In the genomic region with DNA sequence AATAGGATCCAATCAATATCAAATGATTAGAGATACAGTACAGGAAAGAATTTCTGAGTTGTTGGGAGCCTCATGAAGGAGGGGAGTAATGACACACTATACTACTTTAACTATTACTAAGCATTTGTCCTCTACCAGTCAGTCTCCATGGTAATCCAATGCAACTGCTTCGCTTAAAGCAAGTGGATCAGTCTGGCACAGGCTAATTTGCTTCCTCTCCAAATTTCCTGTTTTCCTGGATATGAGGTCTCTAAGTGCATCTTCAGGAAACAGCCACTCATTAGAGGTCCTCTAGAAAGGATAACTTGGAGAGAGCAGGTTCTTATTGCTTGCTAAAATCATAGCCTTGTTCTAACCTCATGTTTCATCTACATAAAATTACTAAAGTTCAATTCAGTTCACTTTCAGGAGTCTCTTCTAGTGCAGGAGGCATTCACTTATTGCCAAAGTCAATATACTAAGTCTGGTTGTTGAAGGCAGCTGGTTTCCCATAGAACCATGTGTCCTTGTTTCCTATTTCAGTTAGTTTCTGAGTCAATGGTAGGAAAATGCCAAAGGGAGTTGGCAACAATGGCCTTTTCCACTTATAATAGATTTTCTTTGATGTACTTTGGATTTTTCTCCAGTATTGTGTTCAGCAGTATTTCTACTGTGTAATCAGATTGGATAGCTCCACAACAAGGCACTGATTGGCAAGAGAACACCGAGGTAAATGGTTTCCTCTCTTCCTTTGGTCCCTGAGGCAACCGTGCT, we compare ENCODE assay signal across 13 cellular contexts. TPM values are rescaled to one million over a fixed set of nuclear protein-coding genes. Genes with fewer than 3 reads are reported as not detected.
DNase-seq lines count a peak whose midpoint lies in the region; ATAC-seq and TF ChIP-seq lines count a peak whose summit lies in the region.
"Had no signal": no experiment of that assay in that cellular context is flagged by ENCODE, and none has a peak within 500 bp of the region (broad histone marks: within the 10 kb centered on the region; RNA-seq: fewer than 3 reads in every experiment).

No MANE protein-coding gene starts in this region.

- H3K27me3 ChIP-seq in psoas muscle (ENCODE audit: insufficient read depth in 3 of 3, low read length in 2 of 3): no peaks in the 10 kb centered on the region
- H3K27me3 ChIP-seq: BLaER1 had no signal

- no peaks in the 10 kb centered on the region for H3K4me1 ChIP-seq in psoas muscle
- H3K4me1 ChIP-seq: BLaER1 had no signal

- intact Hi-C loops in psoas muscle (cut with DNase I): no loop called here
- intact Hi-C loops in activated T-helper 2 cell treated with anti-CD3 and anti-CD28 coated beads, Interferon-gamma antibody, Interleukin-2, Interleukin-4, amounts not matched to agents 10 μg/mL and 5 μg/mL and 100 μg/mL, durations not matched to agents 14 hours and 24 hours and 36 hours (cut with micrococcal nuclease): no loop called here

- no peaks in the 10 kb centered on the region for H3K36me3 Mint-ChIP-seq in activated T-helper 2 cell treated with anti-CD3 and anti-CD28 coated beads, Interferon-gamma antibody, Interleukin-2, Interleukin-4, amounts not matched to agents 10 μg/mL and 5 μg/mL and 100 μg/mL, durations not matched to agents 14 hours and 24 hours and 36 hours (ENCODE audit: low read depth)
- peaks cover 16% of the 10 kb centered on the region for H3K36me3 Mint-ChIP-seq in natural killer cell treated with Interleukin-12 subunit alpha and Interleukin-12 subunit beta and Interleukin-15 and Interleukin-18, amount 100 ng/mL, for 72 hours

- H3K9me3 ChIP-seq in psoas muscle: peaks cover 7% of the 10 kb centered on the region

- no peak for TF ChIP-seq CTCF in psoas muscle (IDR thresholded peaks at IDR 0.05)

- DNase-seq in NCI-H1092 treated with DMSO at 0.1 percent for 48 hours (lab: John Stamatoyannopoulos, UW): peak; percentile 87
- peak; percentile 35 for DNase-seq in astrocyte of the hippocampus (ENCODE audit: low read depth, low spot score)
- DNase-seq in foreskin melanocyte: peak; percentile 30
- DNase-seq in psoas muscle: no peak
- no peak for DNase-seq in activated T-helper 2 cell treated with anti-CD3 and anti-CD28 coated beads, Interferon-gamma antibody, Interleukin-2, Interleukin-4, amounts not matched to agents 10 μg/mL and 5 μg/mL and 100 μg/mL, durations not matched to agents 14 hours and 24 hours and 36 hours (ENCODE audit: low spot score)
- no peak for DNase-seq in natural killer cell treated with Interleukin-12 subunit alpha and Interleukin-12 subunit beta and Interleukin-15 and Interleukin-18, amount 100 ng/mL, for 72 hours (ENCODE audit: low spot score)
- DNase-seq in CD1c-positive myeloid dendritic cell (ENCODE audit: extremely low spot score): no peak
- no peak for DNase-seq in SKM-1 treated with dmso at 0.1 percent for 144 hours (lab: John Stamatoyannopoulos, UW; ENCODE audit: unreplicated experiment)
- DNase-seq: activated CD4-positive, alpha-beta T cell treated with anti-CD3 and anti-CD28 coated beads, Interleukin-2, amount 50 U/mL, for 1 hour; GDM1; NCI-H82; SW 1271 had no signal

- H3K4me3 ChIP-seq in psoas muscle: no peak overlapping the region
- H3K4me3 ChIP-seq: BLaER1 had no signal

- ATAC-seq in psoas muscle: no peak
- ATAC-seq in natural killer cell treated with Interleukin-12 subunit alpha and Interleukin-12 subunit beta and Interleukin-15 and Interleukin-18, amount 100 ng/mL, for 72 hours: no peak

- no peaks in the 10 kb centered on the region for H3K4me1 Mint-ChIP-seq in activated T-helper 2 cell treated with anti-CD3 and anti-CD28 coated beads, Interferon-gamma antibody, Interleukin-2, Interleukin-4, amounts not matched to agents 10 μg/mL and 5 μg/mL and 100 μg/mL, durations not matched to agents 14 hours and 24 hours and 36 hours (ENCODE audit: low read depth)
- peaks cover 0 to 2% of the 10 kb centered on the region in 2 donors for H3K4me1 Mint-ChIP-seq in natural killer cell treated with Interleukin-12 subunit alpha and Interleukin-12 subunit beta and Interleukin-15 and Interleukin-18, amount 100 ng/mL, for 72 hours (ENCODE audit: low read depth in 2 of 2)

- no peak overlapping the region for H3K27ac Mint-ChIP-seq in activated T-helper 2 cell treated with anti-CD3 and anti-CD28 coated beads, Interferon-gamma antibody, Interleukin-2, Interleukin-4, amounts not matched to agents 10 μg/mL and 5 μg/mL and 100 μg/mL, durations not matched to agents 14 hours and 24 hours and 36 hours
- no peak overlapping the region for H3K27ac Mint-ChIP-seq in natural killer cell treated with Interleukin-12 subunit alpha and Interleukin-12 subunit beta and Interleukin-15 and Interleukin-18, amount 100 ng/mL, for 72 hours

- no peaks in the 10 kb centered on the region for H3K27me3 Mint-ChIP-seq in activated T-helper 2 cell treated with anti-CD3 and anti-CD28 coated beads, Interferon-gamma antibody, Interleukin-2, Interleukin-4, amounts not matched to agents 10 μg/mL and 5 μg/mL and 100 μg/mL, durations not matched to agents 14 hours and 24 hours and 36 hours (ENCODE audit: low read depth)
- H3K27me3 Mint-ChIP-seq in natural killer cell treated with Interleukin-12 subunit alpha and Interleukin-12 subunit beta and Interleukin-15 and Interleukin-18, amount 100 ng/mL, for 72 hours: peaks cover 3 to 7% of the 10 kb centered on the region in 2 donors

- no peaks in the 10 kb centered on the region for H3K36me3 ChIP-seq in psoas muscle (ENCODE audit: insufficient read depth in 1 of 2, low read depth in 1 of 2)
- H3K36me3 ChIP-seq: BLaER1 had no signal

- WGBS in psoas muscle, 3 donors: 22 to 31% (median 22%) methylated on average over 3 of the region's 3 CpGs

- H3K9me3 Mint-ChIP-seq in activated T-helper 2 cell treated with anti-CD3 and anti-CD28 coated beads, Interferon-gamma antibody, Interleukin-2, Interleukin-4, amounts not matched to agents 10 μg/mL and 5 μg/mL and 100 μg/mL, durations not matched to agents 14 hours and 24 hours and 36 hours: peaks cover 16% of the 10 kb centered on the region
- H3K9me3 Mint-ChIP-seq in natural killer cell treated with Interleukin-12 subunit alpha and Interleukin-12 subunit beta and Interleukin-15 and Interleukin-18, amount 100 ng/mL, for 72 hours: peaks cover 8% of the 10 kb centered on the region

- H3K4me3 Mint-ChIP-seq in activated T-helper 2 cell treated with anti-CD3 and anti-CD28 coated beads, Interferon-gamma antibody, Interleukin-2, Interleukin-4, amounts not matched to agents 10 μg/mL and 5 μg/mL and 100 μg/mL, durations not matched to agents 14 hours and 24 hours and 36 hours (ENCODE audit: low read depth): no peak overlapping the region
- H3K4me3 Mint-ChIP-seq in natural killer cell treated with Interleukin-12 subunit alpha and Interleukin-12 subunit beta and Interleukin-15 and Interleukin-18, amount 100 ng/mL, for 72 hours: no peak overlapping the region

- H3K27ac ChIP-seq in psoas muscle: peak overlapping the region; percentile 36
- H3K27ac ChIP-seq: BLaER1 had no signal

RNA-seq across cellular contexts. Expression of a gene that starts 8.2 kb away (rescaled TPM):
- total RNA-seq in psoas muscle: 100 to 1,000 TPM; 106 to 142 (median 127) TPM
- polyA plus RNA-seq in psoas muscle: 100 to 1,000 TPM; 120 to 136 (median 126) TPM
- total RNA-seq in activated T-helper 2 cell treated with anti-CD3 and anti-CD28 coated beads, Interferon-gamma antibody, Interleukin-2, Interleukin-4, amounts not matched to agents 10 μg/mL and 5 μg/mL and 100 μg/mL, durations not matched to agents 14 hours and 24 hours and 36 hours: 228 and 236 TPM in 2 replicates
- total RNA-seq in natural killer cell treated with Interleukin-12 subunit alpha and Interleukin-12 subunit beta and Interleukin-15 and Interleukin-18, amount 100 ng/mL, for 72 hours: 100 to 1,000 TPM; 151 to 255 TPM

Comparison
In these comparisons a context has a peak if more than half of its experiments do, and no peak if none do; other contexts are left out.
1. DNase-seq: peak in NCI-H1092 treated with DMSO at 0.1 percent for 48 hours (single experiment), astrocyte of the hippocampus (single experiment) and foreskin melanocyte (single experiment); none in psoas muscle (0 of 2), activated T-helper 2 cell treated with anti-CD3 and anti-CD28 coated beads, Interferon-gamma antibody, Interleukin-2, Interleukin-4, amounts not matched to agents 10 μg/mL and 5 μg/mL and 100 μg/mL, durations not matched to agents 14 hours and 24 hours and 36 hours (single experiment), natural killer cell treated with Interleukin-12 subunit alpha and Interleukin-12 subunit beta and Interleukin-15 and Interleukin-18, amount 100 ng/mL, for 72 hours (single experiment), CD1c-positive myeloid dendritic cell (single experiment) and SKM-1 treated with dmso at 0.1 percent for 144 hours (single experiment).